Comparison of ENCODE assay signal across 10 cellular contexts in genomic region chr6:35948725-35949124, GRCh38. TPM values are rescaled to one million over a fixed set of nuclear protein-coding genes. Genes with fewer than 3 reads are reported as not detected.
A peak's percentile ranks its signal among the peaks of the same experiment; 100 is the strongest.
DNase-seq lines count a peak whose midpoint lies in the region; ATAC-seq and TF ChIP-seq lines count a peak whose summit lies in the region.
"Had no signal": no experiment of that assay in that cellular context is flagged by ENCODE, and none has a peak within 500 bp of the region (broad histone marks: within the 10 kb centered on the region; RNA-seq: fewer than 3 reads in every experiment).

No MANE protein-coding gene starts in this region.

- POLR2A ChIA-PET in HEK293 (lab: Yijun Ruan, JAX): no interaction called here

- intact Hi-C loops in aorta (cut with DNase I): no loop called here

- H3K36me3 ChIP-seq in HEK293 (ENCODE audit: control insufficient read depth in 2 of 2, insufficient read depth in 1 of 2, low read length in 2 of 2): no peaks in the 10 kb centered on the region
- no peaks in the 10 kb centered on the region for H3K36me3 ChIP-seq in SJCRH30
- H3K36me3 ChIP-seq in aorta (ENCODE audit: control insufficient read depth in 1 of 2, insufficient read depth in 2 of 2, low read length in 1 of 2): no peaks in the 10 kb centered on the region

- H3K9me3 ChIP-seq in HEK293 (ENCODE audit: control insufficient read depth, insufficient read depth, low read depth, low read length) (no peaks in the 10 kb centered on the region), SJCRH30 (replicated peaks) (no peaks in the 10 kb centered on the region), aorta (ENCODE audit: control insufficient read depth, low read length) (no peaks in the 10 kb centered on the region)

- CTCF ChIA-PET in HEK293 (lab: Yijun Ruan, JAX): interaction anchor here (1.1 to 1.2 kb wide), 2 partner anchors 23 to 79 kb away, joined by 4 to 6 read pairs; partner anchors contain the start of gene MAPK14

- 97 to 98% methylated on average over 1 of the region's 1 CpG for WGBS in aorta, 2 donors

- TF ChIP-seq CTCF in AG10803 (conservative IDR thresholded peaks at IDR 0.05; ENCODE audit: low read length): peak; percentile 35
- no peak for TF ChIP-seq CTCF in HEK293 (tag by site-specific recombination; IDR thresholded peaks at IDR 0.05)
- TF ChIP-seq CTCF in fibroblast of villous mesenchyme (IDR thresholded peaks at IDR 0.05; ENCODE audit: insufficient read depth, low read depth, low read length): peak; percentile 57

- H3K4me1 ChIP-seq in HEK293 (ENCODE audit: control insufficient read depth, insufficient read depth, low read length): no peaks in the 10 kb centered on the region
- H3K4me1 ChIP-seq in SJCRH30: no peaks in the 10 kb centered on the region
- no peaks in the 10 kb centered on the region for H3K4me1 ChIP-seq in aorta (ENCODE audit: control insufficient read depth in 1 of 2, insufficient read depth in 2 of 2, low read length in 2 of 2)

- H3K27me3 ChIP-seq in SJCRH30 (no peaks in the 10 kb centered on the region), aorta (ENCODE audit: control insufficient read depth in 1 of 2, insufficient read depth in 2 of 2, low read length in 1 of 2) (no peaks in the 10 kb centered on the region)

- ATAC-seq in GM21786 (IDR thresholded peaks at IDR 0.05; ENCODE audit: unreplicated experiment) (no peak), aorta (ENCODE audit: low FRiP score) (no peak)

- H3K4me3 ChIP-seq in AG10803 (ENCODE audit: low read length) (no peak overlapping the region), HEK293 (ENCODE audit: low read depth, low read length) (no peak overlapping the region), SJCRH30 (no peak overlapping the region), fibroblast of villous mesenchyme (ENCODE audit: low read depth, low read length) (no peak overlapping the region), aorta (ENCODE audit: low read length in 2 of 2) (no peak overlapping the region)

- DNase-seq in AG10803 (ENCODE audit: low read depth): no peak
- DNase-seq in SJCRH30: peak; percentile 3 to 22
- DNase-seq in fibroblast of villous mesenchyme (ENCODE audit: low read depth): peak; percentile 33
- DNase-seq in germinal center (ENCODE audit: low spot score): no peak
- no peak for DNase-seq in activated gamma-delta T cell (lab: John Stamatoyannopoulos, UW)
- no peak for DNase-seq in aorta
- DNase-seq: amniotic stem cell, DMS79 had no signal

- H3K27ac ChIP-seq in HEK293 (ENCODE audit: extremely low read depth, low read depth, low read length) (no peak overlapping the region), SJCRH30 (no peak overlapping the region), aorta (ENCODE audit: low read depth in 1 of 2, low read length in 2 of 2) (no peak overlapping the region)

TF ChIP-seq in HEK293, 187 proteins besides CTCF, POLR2A, EP300 and RAD21:
- TF ChIP-seq AEBP2 (tag by site-specific recombination; IDR thresholded peaks at IDR 0.05; ENCODE audit: borderline replicate concordance): no peak
- peak; percentile 94 for TF ChIP-seq ZNF785 (tag by site-specific recombination; IDR thresholded peaks at IDR 0.05)
- TF ChIP-seq ZNF654 (tag by site-specific recombination; IDR thresholded peaks at IDR 0.05; ENCODE audit: low read depth): peak; percentile 8; the same call in 1 of the 2 replicates

RNA-seq across cellular contexts. Expression of gene SRPK1, which starts 27.8 kb away (rescaled TPM):
- total RNA-seq in SJCRH30 (2014; rRNA removed; shearing (Covaris generic)): 86.8 and 101 TPM in 2 replicates
- total RNA-seq in fibroblast of villous mesenchyme (49.0 and 61.7 TPM in 2 replicates), aorta (10 to 100 TPM; 26.1 to 29.7 TPM)
- polyA plus RNA-seq in aorta: 10 to 100 TPM in 1 of 2 donors, 1 to 10 TPM in 1; 9.7 to 14.8 TPM

Comparison
In these comparisons a context has a peak if more than half of its experiments do, and no peak if none do; other contexts are left out.
1. DNase-seq: peak in SJCRH30 (2 of 2) and fibroblast of villous mesenchyme (single experiment); none in AG10803 (single experiment), germinal center (single experiment), activated gamma-delta T cell (single experiment) and aorta (0 of 2).